9 cellular contexts compared by ENCODE assay signal in genomic region chr3:65732060-65732933, GRCh38.
A peak's percentile ranks its signal among the peaks of the same experiment; 100 is the strongest.
DNase-seq lines count a peak whose midpoint lies in the region; ATAC-seq and TF ChIP-seq lines count a peak whose summit lies in the region.
"Had no signal": no experiment of that assay in that cellular context is flagged by ENCODE, and none has a peak within 500 bp of the region (broad histone marks: within the 10 kb centered on the region; RNA-seq: fewer than 3 reads in every experiment).

No MANE protein-coding gene starts in this region.

- peak overlapping the region; percentile 29 for H3K4me3 Mint-ChIP-seq in type B pancreatic cell
- H3K4me3 Mint-ChIP-seq: dendritic cell treated with granulocyte-macrophage colony-stimulating factor and Interleukin-4, amounts not matched to agents 40 ng/mL and 50 ng/mL, for 4 days had no signal

- ATAC-seq in GM19468 (IDR thresholded peaks at IDR 0.05; ENCODE audit: extremely low read depth, unreplicated experiment): peak; percentile 84
- ATAC-seq in HG03432 (IDR thresholded peaks at IDR 0.05; ENCODE audit: unreplicated experiment): peak; percentile 99

- H3K36me3 Mint-ChIP-seq in type B pancreatic cell: no peaks in the 10 kb centered on the region

- DNase-seq in NCI-H2081 (lab: John Stamatoyannopoulos, UW) (peak; percentile 45 to 60), NCI-H2081 treated with DMSO at 0.1 percent for 48 hours (lab: John Stamatoyannopoulos, UW) (no peak), NCI-H82 (lab: John Stamatoyannopoulos, UW) (peak; percentile 80), cerebellar cortex (ENCODE audit: low spot score) (peak; percentile 87), left kidney (ENCODE audit: low read depth, low spot score) (peak; percentile 89), type B pancreatic cell (ENCODE audit: extremely low spot score, unreplicated experiment) (no peak)

- no peaks in the 10 kb centered on the region for H3K27me3 Mint-ChIP-seq in type B pancreatic cell
- H3K27me3 Mint-ChIP-seq: dendritic cell treated with granulocyte-macrophage colony-stimulating factor and Interleukin-4, amounts not matched to agents 40 ng/mL and 50 ng/mL, for 4 days had no signal

- TF ChIP-seq CTCF in type B pancreatic cell (conservative IDR thresholded peaks at IDR 0.05): peak; percentile 88

- peaks cover 21% of the 10 kb centered on the region for H3K4me1 Mint-ChIP-seq in type B pancreatic cell (ENCODE audit: unreplicated experiment)

- peaks cover 4% of the 10 kb centered on the region for H3K9me3 Mint-ChIP-seq in type B pancreatic cell
- H3K9me3 Mint-ChIP-seq: dendritic cell treated with granulocyte-macrophage colony-stimulating factor and Interleukin-4, amounts not matched to agents 40 ng/mL and 50 ng/mL, for 4 days had no signal

- H3K27ac Mint-ChIP-seq in type B pancreatic cell: no peak overlapping the region
- H3K27ac Mint-ChIP-seq: dendritic cell treated with granulocyte-macrophage colony-stimulating factor and Interleukin-4, amounts not matched to agents 40 ng/mL and 50 ng/mL, for 4 days had no signal

Comparison
In these comparisons a context has a peak if more than half of its experiments do, and no peak if none do; other contexts are left out.
1. DNase-seq: peak in NCI-H2081 (2 of 2), NCI-H82 (single experiment), cerebellar cortex (single experiment) and left kidney (single experiment); none in NCI-H2081 treated with DMSO at 0.1 percent for 48 hours (single experiment) and type B pancreatic cell (single experiment).